11 cellular contexts compared by ENCODE assay signal in the genomic region with DNA sequence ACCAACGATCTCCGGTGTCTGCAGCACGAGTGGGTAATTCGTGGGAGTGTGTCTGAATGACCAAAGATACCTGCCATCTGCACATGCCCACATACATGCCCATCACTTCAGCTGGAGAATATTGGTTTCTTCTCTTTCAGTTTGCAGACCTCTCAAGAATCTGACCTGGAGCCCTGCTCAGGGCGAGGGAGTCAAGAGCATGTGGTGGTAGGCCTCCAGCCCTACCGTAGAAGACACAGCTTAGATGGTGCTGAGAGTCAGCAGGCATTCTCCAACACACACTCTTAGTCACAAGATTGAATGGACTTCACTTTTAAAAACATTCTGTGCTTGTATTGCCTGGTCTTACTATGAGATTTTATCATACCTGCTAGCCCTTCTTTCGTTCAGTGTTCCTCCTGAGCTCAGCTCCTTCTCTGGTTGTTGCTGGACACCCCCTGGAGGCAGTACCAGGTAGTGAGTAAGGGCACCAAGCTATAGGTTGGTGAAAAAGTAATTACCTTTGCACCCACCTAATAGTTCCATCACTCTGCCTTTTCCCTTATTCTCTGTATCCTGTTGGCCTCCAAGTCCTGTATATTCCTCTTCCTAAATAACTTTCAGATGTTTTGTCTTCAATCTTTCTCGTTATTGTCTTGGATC.
DNase-seq lines count a peak whose midpoint lies in the region; ATAC-seq and TF ChIP-seq lines count a peak whose summit lies in the region.
"Had no signal": no experiment of that assay in that cellular context is flagged by ENCODE, and none has a peak within 500 bp of the region (broad histone marks: within the 10 kb centered on the region; RNA-seq: fewer than 3 reads in every experiment).

No MANE protein-coding gene starts in this region.

- H3K36me3 Mint-ChIP-seq in activated CD4-positive, alpha-beta T cell treated with anti-CD3 and anti-CD28 coated beads for 36 hours (ENCODE audit: low read depth), result no peaks in the 10 kb centered on the region
- no peaks in the 10 kb centered on the region for H3K36me3 Mint-ChIP-seq in stimulated activated naive B cell treated with anti-CD40 and anti-IgM and Interleukin-4, amounts not matched to agents 10 μg/mL and 1 μg/mL and 100 μg/mL, for 72 hours
- no peaks in the 10 kb centered on the region for H3K36me3 Mint-ChIP-seq in CD4-positive, alpha-beta memory T cell
- H3K36me3 Mint-ChIP-seq: activated naive CD8-positive, alpha-beta T cell; naive B cell had no signal

- TF ChIP-seq CTCF in fibroblast of pulmonary artery (IDR thresholded peaks at IDR 0.05; ENCODE audit: low read length, missing control alignments), result peak; percentile 54

- no peaks in the 10 kb centered on the region for H3K9me3 ChIP-seq in CD4-positive, alpha-beta memory T cell (ENCODE audit: control insufficient read depth in 1 of 2, low read length in 2 of 2)

- H3K27me3 ChIP-seq in CD4-positive, alpha-beta memory T cell (ENCODE audit: insufficient read depth, low read length), result no peaks in the 10 kb centered on the region

- peak; percentile 38 for DNase-seq in activated CD4-positive, alpha-beta T cell treated with anti-CD3 and anti-CD28 coated beads for 36 hours
- DNase-seq in activated CD4-positive, alpha-beta T cell treated with anti-CD3 and anti-CD28 coated beads for 1 hour, result no peak
- DNase-seq in NCI-H526 treated with DMSO at 0.1 percent for 48 hours (lab: John Stamatoyannopoulos, UW), result peak; percentile 11
- DNase-seq in fibroblast of pulmonary artery (ENCODE audit: low read depth), result peak; percentile 29
- no peak for DNase-seq in stimulated activated naive B cell treated with anti-CD40 and anti-IgM and Interleukin-4, amounts not matched to agents 10 μg/mL and 1 μg/mL and 100 μg/mL, for 72 hours
- DNase-seq in CD4-positive, alpha-beta memory T cell, result no peak
- DNase-seq: DMS153, naive B cell had no signal

- no peak overlapping the region for H3K27ac ChIP-seq in CD4-positive, alpha-beta memory T cell (ENCODE audit: low read depth, low read length)

- no peak overlapping the region for H3K4me3 Mint-ChIP-seq in activated CD4-positive, alpha-beta T cell treated with anti-CD3 and anti-CD28 coated beads for 36 hours
- no peak overlapping the region for H3K4me3 Mint-ChIP-seq in stimulated activated naive B cell treated with anti-CD40 and anti-IgM and Interleukin-4, amounts not matched to agents 10 μg/mL and 1 μg/mL and 100 μg/mL, for 72 hours
- no peak overlapping the region for H3K4me3 Mint-ChIP-seq in CD4-positive, alpha-beta memory T cell
- H3K4me3 Mint-ChIP-seq: activated naive CD8-positive, alpha-beta T cell; naive B cell had no signal

- POLR2A ChIA-PET in activated CD4-positive, alpha-beta T cell treated with anti-CD3 and anti-CD28 coated beads for 36 hours (lab: Charles Lee), result interaction anchor here (0.9 kb wide), 1 partner anchor 438 kb away, joined by 3 read pairs; no protein-coding TSS in a partner anchor
- POLR2A ChIA-PET in CD4-positive, alpha-beta memory T cell (lab: Charles Lee; ENCODE audit: partially characterized antibody), result no interaction called here

- no peak overlapping the region for H3K27ac Mint-ChIP-seq in activated CD4-positive, alpha-beta T cell treated with anti-CD3 and anti-CD28 coated beads for 36 hours
- H3K27ac Mint-ChIP-seq in stimulated activated naive B cell treated with anti-CD40 and anti-IgM and Interleukin-4, amounts not matched to agents 10 μg/mL and 1 μg/mL and 100 μg/mL, for 72 hours, result no peak overlapping the region
- H3K27ac Mint-ChIP-seq in CD4-positive, alpha-beta memory T cell, result no peak overlapping the region
- H3K27ac Mint-ChIP-seq: activated naive CD8-positive, alpha-beta T cell; naive B cell had no signal

- ATAC-seq in activated CD4-positive, alpha-beta T cell treated with anti-CD3 and anti-CD28 coated beads for 36 hours, result no peak
- ATAC-seq in stimulated activated naive B cell treated with anti-CD40 and anti-IgM and Interleukin-4, amounts not matched to agents 10 μg/mL and 1 μg/mL and 100 μg/mL, for 72 hours (replicated peaks), result peak; percentile 54 to 62
- ATAC-seq in GM18517 (IDR thresholded peaks at IDR 0.05; ENCODE audit: unreplicated experiment) (no peak), HG03520 (IDR thresholded peaks at IDR 0.05; ENCODE audit: unreplicated experiment) (no peak)

- H3K9me3 Mint-ChIP-seq in activated CD4-positive, alpha-beta T cell treated with anti-CD3 and anti-CD28 coated beads for 36 hours (ENCODE audit: low read depth), result no peaks in the 10 kb centered on the region
- no peaks in the 10 kb centered on the region for H3K9me3 Mint-ChIP-seq in stimulated activated naive B cell treated with anti-CD40 and anti-IgM and Interleukin-4, amounts not matched to agents 10 μg/mL and 1 μg/mL and 100 μg/mL, for 72 hours
- H3K9me3 Mint-ChIP-seq in CD4-positive, alpha-beta memory T cell, result peaks cover 0 to 4% (median 0%) of the 10 kb centered on the region in 8 donors
- H3K9me3 Mint-ChIP-seq: naive B cell had no signal

- no peaks in the 10 kb centered on the region for H3K36me3 ChIP-seq in CD4-positive, alpha-beta memory T cell (ENCODE audit: insufficient read depth, low read length)

- intact Hi-C loops in activated CD4-positive, alpha-beta T cell treated with anti-CD3 and anti-CD28 coated beads for 36 hours (cut with DNase I, micrococcal nuclease), result loop anchor here in 1 of 2 experiments (1.0 to 2.0 kb wide), 2 partner anchors 228 to 436 kb away; no protein-coding TSS in a partner anchor
- intact Hi-C loops in CD4-positive, alpha-beta memory T cell (cut with micrococcal nuclease), result loop anchor here (1.0 kb wide), 1 partner anchor 32 kb away; no protein-coding TSS in a partner anchor

- no peaks in the 10 kb centered on the region for H3K4me1 ChIP-seq in CD4-positive, alpha-beta memory T cell (ENCODE audit: insufficient read depth, low read length)

- no peaks in the 10 kb centered on the region for H3K4me1 Mint-ChIP-seq in activated CD4-positive, alpha-beta T cell treated with anti-CD3 and anti-CD28 coated beads for 36 hours
- no peaks in the 10 kb centered on the region for H3K4me1 Mint-ChIP-seq in stimulated activated naive B cell treated with anti-CD40 and anti-IgM and Interleukin-4, amounts not matched to agents 10 μg/mL and 1 μg/mL and 100 μg/mL, for 72 hours
- H3K4me1 Mint-ChIP-seq in CD4-positive, alpha-beta memory T cell, result no peaks in the 10 kb centered on the region
- H3K4me1 Mint-ChIP-seq: naive B cell had no signal

- no peaks in the 10 kb centered on the region for H3K27me3 Mint-ChIP-seq in activated CD4-positive, alpha-beta T cell treated with anti-CD3 and anti-CD28 coated beads for 36 hours
- H3K27me3 Mint-ChIP-seq in stimulated activated naive B cell treated with anti-CD40 and anti-IgM and Interleukin-4, amounts not matched to agents 10 μg/mL and 1 μg/mL and 100 μg/mL, for 72 hours, result peaks cover 7 to 14% of the 10 kb centered on the region in 2 donors
- H3K27me3 Mint-ChIP-seq in CD4-positive, alpha-beta memory T cell, result peaks cover 2 to 3% of the 10 kb centered on the region in 2 donors
- H3K27me3 Mint-ChIP-seq: activated naive CD8-positive, alpha-beta T cell had no signal

- H3K4me3 ChIP-seq in fibroblast of pulmonary artery (replicated peaks; ENCODE audit: low read depth, low read length), result no peak overlapping the region
- no peak overlapping the region for H3K4me3 ChIP-seq in CD4-positive, alpha-beta memory T cell (ENCODE audit: low read length in 2 of 2)

- CTCF ChIA-PET in activated CD4-positive, alpha-beta T cell treated with anti-CD3 and anti-CD28 coated beads for 36 hours (lab: Charles Lee), result interaction anchor here (0.6 to 1.8 kb wide), 5 partner anchors 10 to 436 kb away, joined by 3 to 13 read pairs (median 3); no protein-coding TSS in a partner anchor
- CTCF ChIA-PET in CD4-positive, alpha-beta memory T cell (lab: Charles Lee; ENCODE audit: partially characterized antibody), result interaction anchor here (1.0 kb wide), 1 partner anchor 9 kb away, joined by 3 read pairs; no protein-coding TSS in a partner anchor

Comparison
In these comparisons a context has a peak if more than half of its experiments do, and no peak if none do; other contexts are left out.
1. DNase-seq: peak in activated CD4-positive, alpha-beta T cell treated with anti-CD3 and anti-CD28 coated beads for 36 hours (single experiment), NCI-H526 treated with DMSO at 0.1 percent for 48 hours (single experiment) and fibroblast of pulmonary artery (single experiment); none in activated CD4-positive, alpha-beta T cell treated with anti-CD3 and anti-CD28 coated beads for 1 hour (single experiment), stimulated activated naive B cell treated with anti-CD40 and anti-IgM and Interleukin-4, amounts not matched to agents 10 μg/mL and 1 μg/mL and 100 μg/mL, for 72 hours (single experiment) and CD4-positive, alpha-beta memory T cell (0 of 5).
2. ATAC-seq: peak in stimulated activated naive B cell treated with anti-CD40 and anti-IgM and Interleukin-4, amounts not matched to agents 10 μg/mL and 1 μg/mL and 100 μg/mL, for 72 hours (2 of 2); none in activated CD4-positive, alpha-beta T cell treated with anti-CD3 and anti-CD28 coated beads for 36 hours (single experiment), GM18517 (single experiment) and HG03520 (single experiment).